In genomic region chr5:10627185-10628115, GRCh38 we compare ENCODE assay signal across 8 cellular contexts.
DNase-seq lines count a peak whose midpoint lies in the region; ATAC-seq, FAIRE-seq and TF ChIP-seq lines count a peak whose summit lies in the region.

No MANE protein-coding gene starts in this region.

- H3K36me3 ChIP-seq in NT2/D1 (ENCODE audit: insufficient read depth, insufficient read length, low read length): peaks cover 6% of the 10 kb centered on the region
- H3K36me3 ChIP-seq in endothelial cell of umbilical vein (ENCODE audit: control insufficient read depth in 2 of 2, extremely low read depth in 1 of 2, insufficient read depth in 2 of 2, low read length in 2 of 2): no peaks in the 10 kb centered on the region

- peak overlapping the region; percentile 65 for H3K4me3 Mint-ChIP-seq in mesothelial cell of epicardium

- H3K9ac ChIP-seq in NT2/D1 (ENCODE audit: insufficient read length, low read depth) (no peak overlapping the region), endothelial cell of umbilical vein (replicated peaks; ENCODE audit: extremely low read depth, insufficient read depth, low read length) (peak overlapping the region; percentile 52)

- H3K27ac ChIP-seq in endothelial cell of umbilical vein (ENCODE audit: insufficient read depth, low read depth, low read length): peak overlapping the region; percentile 50

- no peaks in the 10 kb centered on the region for H3K9me1 ChIP-seq in endothelial cell of umbilical vein (replicated peaks; ENCODE audit: control insufficient read depth, extremely low read depth, insufficient read depth, low read length)

- no peaks in the 10 kb centered on the region for H3K79me2 ChIP-seq in endothelial cell of umbilical vein (ENCODE audit: control insufficient read depth, insufficient read depth, low read length)

- no peak for FAIRE-seq in D721Med (lab: Jason Lieb, UNC)
- FAIRE-seq in endothelial cell of umbilical vein (lab: Jason Lieb, UNC): peak; percentile 99

- H4K20me1 ChIP-seq in endothelial cell of umbilical vein (replicated peaks; ENCODE audit: control insufficient read depth, extremely low read depth, insufficient read depth, low read length): no peaks in the 10 kb centered on the region

- CTCF ChIA-PET in endothelial cell of umbilical vein (lab: Charles Lee): interaction anchor here (0.7 to 5.9 kb wide), 54 partner anchors 8 to 1396 kb away, joined by 3 to 283 read pairs (median 6); partner anchors contain the start of genes ANKRD33B and ROPN1L

- TF ChIP-seq POLR2A in endothelial cell of umbilical vein (IDR thresholded peaks at IDR 0.05; ENCODE audit: low read depth, low read length): no peak

- no peaks in the 10 kb centered on the region for H3K36me3 Mint-ChIP-seq in mesothelial cell of epicardium

- BruUV-seq in endothelial cell of umbilical vein (replicated peaks; lab: Mats Ljungman, UMichigan): no TSS peak

- H3K27me3 ChIP-seq in NT2/D1 (ENCODE audit: insufficient read depth, insufficient read length) (no peaks in the 10 kb centered on the region), endothelial cell of umbilical vein (ENCODE audit: control insufficient read depth in 2 of 2, insufficient read depth in 2 of 2, low read length in 2 of 2) (no peaks in the 10 kb centered on the region)

- peak overlapping the region; percentile 59 for H2AFZ ChIP-seq in endothelial cell of umbilical vein (ENCODE audit: low read depth, low read length)

- intact Hi-C loops in endothelial cell of umbilical vein (cut with micrococcal nuclease): loop anchor here (1.0 to 2.0 kb wide), 7 partner anchors 26 to 343 kb away; partner anchors contain the start of genes ANKRD33B and MARCHF6

- H3K4me1 ChIP-seq in NT2/D1 (ENCODE audit: insufficient read depth, insufficient read length): peaks cover 9% of the 10 kb centered on the region
- peaks cover 6% of the 10 kb centered on the region for H3K4me1 ChIP-seq in endothelial cell of umbilical vein (ENCODE audit: control insufficient read depth, extremely low read depth, insufficient read depth, low read length)

- peaks cover 20% of the 10 kb centered on the region for H3K4me1 Mint-ChIP-seq in mesothelial cell of epicardium

- DNase-seq in D721Med (ENCODE audit: insufficient read length, low spot score) (peak; percentile 95), HUDEP-2 (lab: John Stamatoyannopoulos, UW; ENCODE audit: unreplicated experiment in 76 of 76) (peak in 75 of 76 experiments; percentile 3 to 88 (median 64)), NT2/D1 (ENCODE audit: low read depth, low spot score) (peak; percentile 94), endothelial cell of umbilical vein (ENCODE audit: low read depth, low spot score) (peak; percentile 99), mesothelial cell of epicardium (ENCODE audit: low spot score in 2 of 2, unreplicated experiment in 2 of 2) (peak; percentile 77 to 92)
- peak; percentile 78 for DNase-seq in activated CD8-positive, alpha-beta memory T cell treated with anti-CD3 and anti-CD28 coated beads, Interleukin-2, amount 50 U/mL, for 4 hours
- peak; percentile 48 to 57 for DNase-seq in stimulated activated CD8-positive, alpha-beta memory T cell treated with anti-CD3 and anti-CD28 coated beads, Interleukin-15, amount 100 ng/mL, for 48 hours (ENCODE audit: low read depth in 2 of 2)

- no peaks in the 10 kb centered on the region for H3K27me3 Mint-ChIP-seq in mesothelial cell of epicardium (ENCODE audit: low read depth)

- no peaks in the 10 kb centered on the region for H3K9me3 Mint-ChIP-seq in mesothelial cell of epicardium

- peak; percentile 98 for TF ChIP-seq CTCF in D721Med (IDR thresholded peaks at IDR 0.05; ENCODE audit: insufficient read depth, missing control alignments)
- TF ChIP-seq CTCF in endothelial cell of umbilical vein (IDR thresholded peaks at IDR 0.05; ENCODE audit: extremely low read depth in 1 of 2, insufficient read depth in 1 of 2, low read depth in 1 of 2, low read length in 2 of 2): peak; percentile 83 to 85
- peak; percentile 97 for TF ChIP-seq CTCF in mesothelial cell of epicardium (IDR thresholded peaks at IDR 0.05; ENCODE audit: unreplicated experiment)

- ATAC-seq in GM21390 (IDR thresholded peaks at IDR 0.05; ENCODE audit: unreplicated experiment): peak; percentile 47

- POLR2A ChIA-PET in endothelial cell of umbilical vein (lab: Charles Lee): interaction anchor here (0.6 to 0.9 kb wide), 3 partner anchors 63 to 175 kb away, joined by 3 to 4 read pairs (median 3); partner anchors contain the start of gene ANKRD33B

- H3K27ac Mint-ChIP-seq in mesothelial cell of epicardium: peak overlapping the region; percentile 85

- H3K4me3 ChIP-seq in NT2/D1 (ENCODE audit: insufficient read length, low read depth) (peak overlapping the region; percentile 6), endothelial cell of umbilical vein (replicated peaks in 1 of 3; ENCODE audit: insufficient read depth in 1 of 3, low read depth in 1 of 3, low read length in 3 of 3) (peak overlapping the region; percentile 7 to 50 (median 22))

- no peaks in the 10 kb centered on the region for H3K9me3 ChIP-seq in NT2/D1 (ENCODE audit: insufficient read depth, low read length)
- H3K9me3 ChIP-seq in endothelial cell of umbilical vein (replicated peaks; ENCODE audit: control insufficient read depth, insufficient read depth, low read length): no peaks in the 10 kb centered on the region

- dilution Hi-C loops in endothelial cell of umbilical vein (cut with MboI; ENCODE audit: extremely low pct_ligation_motif_present, low sequenced_read_pairs): loop anchor here (10.0 kb wide), 1 partner anchor 173 kb away; no protein-coding TSS in a partner anchor

- peak overlapping the region; percentile 80 for H3K4me2 ChIP-seq in endothelial cell of umbilical vein (ENCODE audit: insufficient read depth, low read length)

TF ChIP-seq in endothelial cell of umbilical vein, 7 proteins besides CTCF, POLR2A, EP300 and RAD21:
- TF ChIP-seq JUN (IDR thresholded peaks at IDR 0.05; ENCODE audit: borderline replicate concordance, insufficient read depth, insufficient read length, low read depth) (peak; percentile 52), MYC (IDR thresholded peaks at IDR 0.05; ENCODE audit: low read depth, low read length) (peak; percentile 38), GATA2 (IDR thresholded peaks at IDR 0.05; ENCODE audit: insufficient read depth, insufficient read length, low read depth, low read length) (peak; percentile 62), MAX (IDR thresholded peaks at IDR 0.05; ENCODE audit: insufficient read depth, insufficient read length) (peak; percentile 50), FOS (IDR thresholded peaks at IDR 0.05; ENCODE audit: borderline replicate concordance, insufficient read depth, low read length) (no peak), EZH2 (IDR thresholded peaks at IDR 0.05; ENCODE audit: borderline replicate concordance, low read depth, low read length, severe bottlenecking) (no peak), POLR2AphosphoS5 (IDR thresholded peaks at IDR 0.05; ENCODE audit: insufficient read depth, low read depth, low read length) (no peak)

Comparison
In these comparisons a context has a peak if more than half of its experiments do, and no peak if none do; other contexts are left out.
1. Peak in every context shown above with its lines: DNase-seq, ATAC-seq, H3K4me3 ChIP-seq and H3K27ac ChIP-seq.